In genomic region chr15:68148039-68148438, GRCh38 we compare ENCODE assay signal across 18 cellular contexts. TPM values are rescaled to one million over a fixed set of nuclear protein-coding genes. Genes with fewer than 3 reads are reported as not detected.
DNase-seq lines count a peak whose midpoint lies in the region; ATAC-seq and TF ChIP-seq lines count a peak whose summit lies in the region.
"Had no signal": no experiment of that assay in that cellular context is flagged by ENCODE, and none has a peak within 500 bp of the region (broad histone marks: within the 10 kb centered on the region; RNA-seq: fewer than 3 reads in every experiment).

No MANE protein-coding gene starts in this region.

- H3K27ac Mint-ChIP-seq in activated naive CD4-positive, alpha-beta T cell treated with anti-CD3 and anti-CD28 coated beads, Interleukin-2, amount 50 U/mL, for 24 hours = peak overlapping the region; percentile 10
- no peak overlapping the region for H3K27ac Mint-ChIP-seq in activated naive CD4-positive, alpha-beta T cell treated with anti-CD3 and anti-CD28 coated beads for 36 hours
- peak overlapping the region; percentile 43 for H3K27ac Mint-ChIP-seq in stimulated activated effector memory CD8-positive, alpha-beta T cell treated with anti-CD3 and anti-CD28 coated beads, Interleukin-12 subunit alpha, Interleukin-12 subunit beta, amount 100 ng/mL, for 72 hours

- H3K4me3 Mint-ChIP-seq in activated naive CD4-positive, alpha-beta T cell treated with anti-CD3 and anti-CD28 coated beads, Interleukin-2, amount 50 U/mL, for 24 hours = no peak overlapping the region
- H3K4me3 Mint-ChIP-seq in activated naive CD4-positive, alpha-beta T cell treated with anti-CD3 and anti-CD28 coated beads for 36 hours = no peak overlapping the region
- H3K4me3 Mint-ChIP-seq in stimulated activated effector memory CD8-positive, alpha-beta T cell treated with anti-CD3 and anti-CD28 coated beads, Interleukin-12 subunit alpha, Interleukin-12 subunit beta, amount 100 ng/mL, for 72 hours = no peak overlapping the region
- H3K4me3 Mint-ChIP-seq: activated CD4-positive, alpha-beta T cell treated with anti-CD3 and anti-CD28 coated beads, Interleukin-2, amount 10 ng/mL, durations not matched to agents 24 days and 14 days had no signal

- H3K27ac ChIP-seq in left lung = no peak overlapping the region
- H3K27ac ChIP-seq: heart left ventricle, prostate gland, tibial nerve had no signal

- intact Hi-C loops in activated naive CD4-positive, alpha-beta T cell treated with anti-CD3 and anti-CD28 coated beads for 36 hours (cut with micrococcal nuclease) = no loop called here
- intact Hi-C loops in left lung (cut with DNase I) (no loop called here), left ventricle myocardium superior (cut with micrococcal nuclease) (no loop called here)

- H3K4me1 Mint-ChIP-seq in activated naive CD4-positive, alpha-beta T cell treated with anti-CD3 and anti-CD28 coated beads, Interleukin-2, amount 50 U/mL, for 24 hours = peaks cover 32% of the 10 kb centered on the region
- H3K4me1 Mint-ChIP-seq in activated naive CD4-positive, alpha-beta T cell treated with anti-CD3 and anti-CD28 coated beads for 36 hours (ENCODE audit: low read depth) = peaks cover 10% of the 10 kb centered on the region
- peaks cover 14% of the 10 kb centered on the region for H3K4me1 Mint-ChIP-seq in stimulated activated effector memory CD8-positive, alpha-beta T cell treated with anti-CD3 and anti-CD28 coated beads, Interleukin-12 subunit alpha, Interleukin-12 subunit beta, amount 100 ng/mL, for 72 hours

- CTCF ChIA-PET in activated naive CD4-positive, alpha-beta T cell treated with anti-CD3 and anti-CD28 coated beads for 36 hours (lab: Charles Lee) = no interaction called here

- H3K27me3 ChIP-seq in left lung = no peaks in the 10 kb centered on the region
- H3K27me3 ChIP-seq: heart left ventricle, tibial nerve had no signal

- ATAC-seq in left lung (peak; percentile 65), left ventricle myocardium superior (no peak)
- no peak for ATAC-seq in stimulated activated effector memory CD8-positive, alpha-beta T cell treated with anti-CD3 and anti-CD28 coated beads, Interleukin-12 subunit alpha, Interleukin-12 subunit beta, amount 100 ng/mL, for 72 hours
- ATAC-seq: heart left ventricle had no signal

- peaks cover 0 to 30% of the 10 kb centered on the region in 2 donors for H3K36me3 ChIP-seq in left lung
- H3K36me3 ChIP-seq: prostate gland had no signal

- no peaks in the 10 kb centered on the region for H3K9me3 Mint-ChIP-seq in activated naive CD4-positive, alpha-beta T cell treated with anti-CD3 and anti-CD28 coated beads, Interleukin-2, amount 50 U/mL, for 24 hours
- H3K9me3 Mint-ChIP-seq in activated naive CD4-positive, alpha-beta T cell treated with anti-CD3 and anti-CD28 coated beads for 36 hours = no peaks in the 10 kb centered on the region
- no peaks in the 10 kb centered on the region for H3K9me3 Mint-ChIP-seq in stimulated activated effector memory CD8-positive, alpha-beta T cell treated with anti-CD3 and anti-CD28 coated beads, Interleukin-12 subunit alpha, Interleukin-12 subunit beta, amount 100 ng/mL, for 72 hours
- H3K9me3 Mint-ChIP-seq: activated CD4-positive, alpha-beta T cell treated with anti-CD3 and anti-CD28 coated beads, Interleukin-2, amount 10 ng/mL, durations not matched to agents 24 days and 14 days had no signal

- no peaks in the 10 kb centered on the region for H3K9me3 ChIP-seq in left lung
- H3K9me3 ChIP-seq: heart left ventricle, prostate gland, SK-N-SH, tibial nerve had no signal

- DNase-seq in activated naive CD4-positive, alpha-beta T cell treated with anti-CD3 and anti-CD28 coated beads for 36 hours = no peak
- DNase-seq in MV-4-11 (lab: John Stamatoyannopoulos, UW) (peak; percentile 23), left lung (no peak), HT-29 (ENCODE audit: low spot score) (no peak), germinal center (ENCODE audit: low spot score) (no peak), left ventricle myocardium superior (no peak)
- no peak for DNase-seq in stimulated activated effector memory CD8-positive, alpha-beta T cell treated with anti-CD3 and anti-CD28 coated beads, Interleukin-12 subunit alpha, Interleukin-12 subunit beta, amount 100 ng/mL, for 72 hours (ENCODE audit: low spot score in 2 of 2)
- DNase-seq: activated CD4-positive, alpha-beta T cell treated with anti-CD3 and anti-CD28 coated beads, Interleukin-2, amount 10 ng/mL, durations not matched to agents 24 days and 14 days; COR-L47; DMS79 treated with DMSO at 0.1 percent for 48 hours; heart left ventricle; IMR-90; NCI-H1105 treated with DMSO at 0.1 percent for 48 hours; NCI-H2029 treated with DMSO at 0.1 percent for 48 hours; SK-N-SH had no signal

- no peak for TF ChIP-seq CTCF in left lung (IDR thresholded peaks at IDR 0.05)

- H3K4me3 ChIP-seq in left lung = no peak overlapping the region
- H3K4me3 ChIP-seq: heart left ventricle, prostate gland, tibial nerve had no signal

- H3K27me3 Mint-ChIP-seq in activated naive CD4-positive, alpha-beta T cell treated with anti-CD3 and anti-CD28 coated beads, Interleukin-2, amount 50 U/mL, for 24 hours = no peaks in the 10 kb centered on the region
- no peaks in the 10 kb centered on the region for H3K27me3 Mint-ChIP-seq in activated naive CD4-positive, alpha-beta T cell treated with anti-CD3 and anti-CD28 coated beads for 36 hours (ENCODE audit: low read depth)
- H3K27me3 Mint-ChIP-seq: activated CD4-positive, alpha-beta T cell treated with anti-CD3 and anti-CD28 coated beads, Interleukin-2, amount 10 ng/mL, durations not matched to agents 24 days and 14 days had no signal

- peaks cover 0 to 13% of the 10 kb centered on the region in 2 donors for H3K4me1 ChIP-seq in left lung
- H3K4me1 ChIP-seq: heart left ventricle, prostate gland had no signal

- peaks cover 21% of the 10 kb centered on the region for H3K36me3 Mint-ChIP-seq in activated naive CD4-positive, alpha-beta T cell treated with anti-CD3 and anti-CD28 coated beads, Interleukin-2, amount 50 U/mL, for 24 hours
- H3K36me3 Mint-ChIP-seq in activated naive CD4-positive, alpha-beta T cell treated with anti-CD3 and anti-CD28 coated beads for 36 hours (ENCODE audit: low read depth) = peaks cover 13% of the 10 kb centered on the region
- H3K36me3 Mint-ChIP-seq in stimulated activated effector memory CD8-positive, alpha-beta T cell treated with anti-CD3 and anti-CD28 coated beads, Interleukin-12 subunit alpha, Interleukin-12 subunit beta, amount 100 ng/mL, for 72 hours = peaks cover 66% of the 10 kb centered on the region

RNA-seq across cellular contexts. Expression of gene CALML4, which starts 57.1 kb away (rescaled TPM):
- total RNA-seq in activated naive CD4-positive, alpha-beta T cell treated with anti-CD3 and anti-CD28 coated beads for 36 hours = 10 to 100 TPM in 1 of 2 experiments, 1 to 10 TPM in 1; 8.5 to 11.4 TPM
- total RNA-seq in left lung = 10 to 100 TPM in 1 of 2 donors, 1 to 10 TPM in 1; 3.0 to 10.8 TPM
- 118 and 129 TPM in 2 replicates for total RNA-seq in HT-29 (2014; rRNA removed; shearing (Covaris generic))
- total RNA-seq in left ventricle myocardium superior = 0.99 TPM
